In the genomic region with DNA sequence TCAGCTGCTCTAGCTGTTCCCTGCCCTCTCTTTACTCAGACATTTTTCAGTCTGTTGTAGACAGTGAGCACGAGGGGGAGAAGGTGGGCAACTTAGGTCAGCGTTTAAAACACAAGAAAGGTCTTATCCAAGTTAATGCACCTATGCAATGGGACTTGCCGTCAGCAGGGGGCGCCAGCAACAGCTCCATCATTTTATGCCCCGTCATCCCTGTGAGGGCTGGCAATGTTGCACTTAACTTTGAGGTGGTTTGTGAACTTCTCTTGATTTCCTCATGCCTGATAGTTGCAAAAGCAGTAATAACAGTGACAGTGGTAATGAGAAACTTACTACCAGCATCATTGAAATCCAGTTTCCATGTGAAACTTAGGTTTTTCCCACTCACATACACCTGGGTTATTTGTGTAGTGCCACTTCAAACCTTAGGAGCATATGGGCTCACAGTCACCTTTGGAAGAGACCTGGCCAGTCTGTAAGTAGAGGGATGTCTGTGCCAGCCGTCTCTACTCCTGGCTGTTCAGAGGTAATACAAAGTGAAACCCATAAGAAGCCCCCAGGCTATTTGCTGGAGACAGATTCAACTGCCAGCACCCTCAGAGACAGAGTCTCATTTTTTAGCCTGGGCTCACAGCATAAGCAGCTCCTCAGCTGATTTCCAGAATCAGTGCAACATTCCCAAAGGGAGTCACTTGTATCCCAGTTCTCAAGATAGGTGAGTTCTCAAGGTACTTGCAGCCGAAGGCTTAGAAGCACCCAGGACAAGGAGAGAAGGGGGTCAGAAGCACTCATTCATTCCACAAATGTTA, we compare ENCODE assay signal across 1 cellular context.
A peak's percentile ranks its signal among the peaks of the same experiment; 100 is the strongest.
TF ChIP-seq lines count a peak whose summit lies in the region.

No MANE protein-coding gene starts in this region.

TF ChIP-seq in A549, 52 proteins besides CTCF, POLR2A, EP300 and RAD21 (continued from another document):
- TF ChIP-seq REST (IDR thresholded peaks at IDR 0.05) (no peak), NR3C1 (IDR thresholded peaks at IDR 0.05) (no peak), ZFP36 (IDR thresholded peaks at IDR 0.05; ENCODE audit: borderline replicate concordance, partially characterized antibody) (no peak), EHMT2 (IDR thresholded peaks at IDR 0.05; ENCODE audit: low read depth) (no peak), E2F6 (IDR thresholded peaks at IDR 0.05; ENCODE audit: borderline replicate concordance, low read depth) (no peak), PHF8 (IDR thresholded peaks at IDR 0.05; ENCODE audit: borderline replicate concordance, low read depth) (no peak), MAFK (IDR thresholded peaks at IDR 0.05; ENCODE audit: partially characterized antibody) (peak; percentile 100), CHD2 (IDR thresholded peaks at IDR 0.05; ENCODE audit: low read length, partially characterized antibody) (no peak), ZNF302 (CRISPR knock-in tag; IDR thresholded peaks at IDR 0.05) (no peak; the same call in 1 of the 2 replicates), SREBF2 (IDR thresholded peaks at IDR 0.05) (no peak), ZC3H11A (IDR thresholded peaks at IDR 0.05) (no peak), TP53 (CRISPR knock-in tag; IDR thresholded peaks at IDR 0.05) (peak; percentile 65; the same call in 1 of the 2 replicates), ZSCAN20 (CRISPR knock-in tag; IDR thresholded peaks at IDR 0.05) (peak; percentile 88; the same call in 1 of the 2 replicates), CBX2 (IDR thresholded peaks at IDR 0.05; ENCODE audit: borderline replicate concordance, low read depth) (no peak), CEBPB (IDR thresholded peaks at IDR 0.05) (peak; percentile 46 to 58; a peak in 3 of 4 replicates), HOXA7 (CRISPR knock-in tag; IDR thresholded peaks at IDR 0.05) (no peak; the same call in 1 of the 2 replicates), HOXB5 (CRISPR knock-in tag; IDR thresholded peaks at IDR 0.05) (peak; percentile 84), NFE2L2 (conservative IDR thresholded peaks at IDR 0.05; ENCODE audit: low read length) (peak; percentile 98), SMC3 (IDR thresholded peaks at IDR 0.05) (peak; percentile 78), HEYL (CRISPR knock-in tag; IDR thresholded peaks at IDR 0.05) (peak; percentile 87), RARB (CRISPR knock-in tag; IDR thresholded peaks at IDR 0.05) (peak; percentile 71; the same call in 1 of the 2 replicates), RNF2 (IDR thresholded peaks at IDR 0.05; ENCODE audit: borderline replicate concordance, low read depth) (no peak)
- TF ChIP-seq, protein P1, sequence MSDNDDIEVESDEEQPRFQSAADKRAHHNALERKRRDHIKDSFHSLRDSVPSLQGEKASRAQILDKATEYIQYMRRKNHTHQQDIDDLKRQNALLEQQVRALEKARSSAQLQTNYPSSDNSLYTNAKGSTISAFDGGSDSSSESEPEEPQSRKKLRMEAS (IDR thresholded peaks at IDR 0.05): peak; percentile 45
- TF ChIP-seq, protein P2, sequence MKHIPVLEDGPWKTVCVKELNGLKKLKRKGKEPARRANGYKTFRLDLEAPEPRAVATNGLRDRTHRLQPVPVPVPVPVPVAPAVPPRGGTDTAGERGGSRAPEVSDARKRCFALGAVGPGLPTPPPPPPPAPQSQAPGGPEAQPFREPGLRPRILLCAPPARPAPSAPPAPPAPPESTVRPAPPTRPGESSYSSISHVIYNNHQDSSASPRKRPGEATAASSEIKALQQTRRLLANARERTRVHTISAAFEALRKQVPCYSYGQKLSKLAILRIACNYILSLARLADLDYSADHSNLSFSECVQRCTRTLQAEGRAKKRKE (CRISPR knock-in tag; IDR thresholded peaks at IDR 0.05; ENCODE audit: low read depth): peak; percentile 86
- TF ChIP-seq, protein P3, sequence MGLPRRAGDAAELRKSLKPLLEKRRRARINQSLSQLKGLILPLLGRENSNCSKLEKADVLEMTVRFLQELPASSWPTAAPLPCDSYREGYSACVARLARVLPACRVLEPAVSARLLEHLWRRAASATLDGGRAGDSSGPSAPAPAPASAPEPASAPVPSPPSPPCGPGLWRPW (IDR thresholded peaks at IDR 0.05): no peak
- TF ChIP-seq, protein P4, sequence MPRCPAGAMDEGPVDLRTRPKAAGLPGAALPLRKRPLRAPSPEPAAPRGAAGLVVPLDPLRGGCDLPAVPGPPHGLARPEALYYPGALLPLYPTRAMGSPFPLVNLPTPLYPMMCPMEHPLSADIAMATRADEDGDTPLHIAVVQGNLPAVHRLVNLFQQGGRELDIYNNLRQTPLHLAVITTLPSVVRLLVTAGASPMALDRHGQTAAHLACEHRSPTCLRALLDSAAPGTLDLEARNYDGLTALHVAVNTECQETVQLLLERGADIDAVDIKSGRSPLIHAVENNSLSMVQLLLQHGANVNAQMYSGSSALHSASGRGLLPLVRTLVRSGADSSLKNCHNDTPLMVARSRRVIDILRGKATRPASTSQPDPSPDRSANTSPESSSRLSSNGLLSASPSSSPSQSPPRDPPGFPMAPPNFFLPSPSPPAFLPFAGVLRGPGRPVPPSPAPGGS (IDR thresholded peaks at IDR 0.05): no peak
